1 cellular context compared by ENCODE assay signal in the genomic region with DNA sequence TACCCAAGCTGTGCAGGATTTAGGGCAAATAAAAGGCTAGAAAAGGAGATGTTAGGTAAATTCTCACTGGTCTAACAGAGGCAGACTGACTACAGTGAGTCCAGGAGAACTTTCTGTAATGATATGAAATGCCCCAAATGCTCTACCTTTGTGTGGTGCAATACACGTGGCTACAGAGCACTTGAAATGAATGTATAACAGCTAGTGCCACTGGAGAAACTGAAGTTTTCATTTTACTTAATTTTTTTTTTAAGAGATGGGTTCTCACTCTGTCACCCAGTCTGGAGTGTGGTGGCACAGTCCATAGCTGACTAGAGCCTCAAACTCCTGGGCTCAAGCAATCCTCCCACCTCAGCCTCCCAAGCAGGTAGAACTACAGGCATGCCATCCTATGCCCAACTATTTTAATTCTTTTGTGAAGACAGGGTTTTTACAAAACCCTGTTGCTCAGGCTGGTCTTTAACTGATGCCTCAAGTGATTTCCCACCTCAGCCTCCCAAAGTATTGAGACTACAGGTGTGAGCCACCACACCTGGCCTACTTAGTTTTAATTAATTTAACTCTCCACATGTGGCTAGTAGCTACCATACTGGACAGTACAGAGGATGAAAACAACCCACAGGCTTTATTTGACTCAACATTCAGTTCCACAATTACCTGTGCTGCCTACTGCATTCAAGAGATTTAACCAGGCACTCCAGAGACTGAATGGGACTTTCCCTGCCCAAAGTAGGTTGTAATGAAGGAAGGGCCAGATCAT.
TF ChIP-seq lines count a peak whose summit lies in the region.

No MANE protein-coding gene starts in this region.

TF ChIP-seq in SK-N-SH, 30 proteins besides CTCF, POLR2A, EP300 and RAD21 (continued from another document):
- TF ChIP-seq NRF1 (IDR thresholded peaks at IDR 0.05; ENCODE audit: low read depth, low read length) (no peak), CHD2 (IDR thresholded peaks at IDR 0.05; ENCODE audit: low read length, partially characterized antibody) (no peak), GATA2 (CRISPR knock-in tag; IDR thresholded peaks at IDR 0.05) (no peak)
TF ChIP-seq in SK-N-SH: peak in this region for 0.
